1 cellular context compared by ENCODE assay signal in genomic region chr22:49197500-49197899, GRCh38.
TF ChIP-seq lines count a peak whose summit lies in the region.

No MANE protein-coding gene starts in this region.

TF ChIP-seq in H1, 55 proteins besides CTCF, POLR2A, EP300 and RAD21 (continued from another document):
- TF ChIP-seq CBX5 (IDR thresholded peaks at IDR 0.05; ENCODE audit: low read depth, low read length): no peak
- no peak for TF ChIP-seq YY1 (IDR thresholded peaks at IDR 0.05; ENCODE audit: low read depth, low read length)
- no peak for TF ChIP-seq TAF7 (optimal IDR thresholded peaks at IDR 0.05; ENCODE audit: borderline replicate concordance, low read depth, low read length)
- no peak for TF ChIP-seq EGR1 (IDR thresholded peaks at IDR 0.05; ENCODE audit: borderline replicate concordance, low read depth, low read length)
- no peak for TF ChIP-seq CHD2 (IDR thresholded peaks at IDR 0.05; ENCODE audit: low read length)
- no peak for TF ChIP-seq TCF12 (IDR thresholded peaks at IDR 0.05; ENCODE audit: low read depth, low read length)
- TF ChIP-seq TBP (IDR thresholded peaks at IDR 0.05; ENCODE audit: low read depth, low read length): no peak
- TF ChIP-seq RFX5 (IDR thresholded peaks at IDR 0.05; ENCODE audit: borderline replicate concordance, low read depth, low read length): no peak
- TF ChIP-seq ATF2 (IDR thresholded peaks at IDR 0.05; ENCODE audit: low read length): no peak
- no peak for TF ChIP-seq SIRT6 (IDR thresholded peaks at IDR 0.05; ENCODE audit: low read length)
- no peak for TF ChIP-seq POU5F1 (IDR thresholded peaks at IDR 0.05; ENCODE audit: low read depth, low read length)
- no peak for TF ChIP-seq BCL11A (IDR thresholded peaks at IDR 0.05; ENCODE audit: low read depth in 2 of 2, low read length in 2 of 2)
- TF ChIP-seq USF2 (IDR thresholded peaks at IDR 0.05; ENCODE audit: low read length): no peak
- TF ChIP-seq SP2 (IDR thresholded peaks at IDR 0.05; ENCODE audit: low read length): no peak
- no peak for TF ChIP-seq FOSL1 (IDR thresholded peaks at IDR 0.05; ENCODE audit: insufficient read depth, low read depth, low read length)
